21 cellular contexts compared by ENCODE assay signal in the genomic region with DNA sequence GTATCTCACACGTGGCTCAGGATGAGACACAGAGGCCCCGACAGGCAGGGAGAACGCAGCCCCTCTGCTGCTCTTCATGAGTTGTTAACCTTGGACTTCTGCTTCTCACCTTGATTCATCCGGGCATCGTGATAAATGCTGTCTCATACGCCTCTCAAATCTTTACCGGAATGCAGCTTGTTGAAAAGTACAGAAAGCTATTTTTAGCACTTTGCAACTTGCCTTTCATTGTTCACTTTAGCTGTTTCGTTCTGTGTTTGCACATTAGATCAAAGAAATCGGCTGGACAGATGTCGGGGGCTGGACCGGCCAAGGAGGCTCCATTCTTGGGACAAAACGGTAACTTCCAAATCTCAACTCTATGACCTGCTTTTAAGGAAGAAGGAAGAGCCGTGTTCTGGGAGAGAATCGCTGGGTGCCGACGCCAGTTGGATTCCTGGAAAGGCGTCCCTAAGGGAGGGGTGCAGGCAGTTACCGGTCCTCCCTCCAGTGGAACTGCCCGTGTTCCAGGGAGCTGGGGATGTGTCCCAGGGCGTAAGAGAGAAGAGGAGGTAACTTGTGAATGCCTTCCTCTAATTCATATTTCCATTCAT. TPM values are rescaled to one million over a fixed set of nuclear protein-coding genes. Genes with fewer than 3 reads are reported as not detected.
DNase-seq lines count a peak whose midpoint lies in the region; ATAC-seq and TF ChIP-seq lines count a peak whose summit lies in the region.
"Had no signal": no experiment of that assay in that cellular context is flagged by ENCODE, and none has a peak within 500 bp of the region (broad histone marks: within the 10 kb centered on the region; RNA-seq: fewer than 3 reads in every experiment).

No MANE protein-coding gene starts in this region.

- H3K27ac ChIP-seq in cardiac muscle cell: peak overlapping the region; percentile 88
- no peak overlapping the region for H3K27ac ChIP-seq in endodermal cell (ENCODE audit: low read depth, low read length)
- no peak overlapping the region for H3K27ac ChIP-seq in left lung
- H3K27ac ChIP-seq: GM23248, SK-N-MC had no signal

- no peaks in the 10 kb centered on the region for H3K9me3 ChIP-seq in cardiac muscle cell (ENCODE audit: low read depth)
- H3K9me3 ChIP-seq in endodermal cell (ENCODE audit: control insufficient read depth, low read length): no peaks in the 10 kb centered on the region
- H3K9me3 ChIP-seq in left lung: no peaks in the 10 kb centered on the region
- H3K9me3 ChIP-seq: HAP-1 had no signal

- H3K4me3 ChIP-seq in cardiac muscle cell: no peak overlapping the region
- H3K4me3 ChIP-seq in endodermal cell (ENCODE audit: low read length): no peak overlapping the region
- H3K4me3 ChIP-seq in left lung: no peak overlapping the region
- H3K4me3 ChIP-seq: GM23248, HAP-1, SK-N-MC had no signal

- H3K27me3 ChIP-seq in cardiac muscle cell (no peaks in the 10 kb centered on the region), endodermal cell (ENCODE audit: control insufficient read depth, insufficient read depth, low read length, poor library complexity, severe bottlenecking) (no peaks in the 10 kb centered on the region), left lung (no peaks in the 10 kb centered on the region)

- H3K36me3 ChIP-seq in cardiac muscle cell: peaks cover 78% of the 10 kb centered on the region
- peaks cover 21% of the 10 kb centered on the region for H3K36me3 ChIP-seq in endodermal cell (ENCODE audit: control insufficient read depth, insufficient read depth, low read length)
- H3K36me3 ChIP-seq in left lung: peaks cover 0 to 79% of the 10 kb centered on the region in 2 donors

- H3K9ac ChIP-seq in endodermal cell (ENCODE audit: extremely low read depth, low read length, poor library complexity, severe bottlenecking): no peak overlapping the region
- H3K9ac ChIP-seq: GM23248 had no signal

- H3K4me1 Mint-ChIP-seq in endodermal cell: peaks cover 7% of the 10 kb centered on the region
- peaks cover 3 to 5% of the 10 kb centered on the region in 2 donors for H3K4me1 Mint-ChIP-seq in stimulated activated naive B cell treated with anti-CD40 and anti-IgM and Interleukin-4, amounts not matched to agents 10 μg/mL and 1 μg/mL and 100 μg/mL, for 72 hours

- ATAC-seq in left cardiac atrium: no peak
- peak; percentile 52 for ATAC-seq in left lung
- ATAC-seq in stimulated activated naive B cell treated with anti-CD40 and anti-IgM and Interleukin-4, amounts not matched to agents 10 μg/mL and 1 μg/mL and 100 μg/mL, for 72 hours (replicated peaks): no peak
- ATAC-seq: CD8-positive, alpha-beta T cell had no signal

- H3K4me3 Mint-ChIP-seq in endodermal cell: no peak overlapping the region
- H3K4me3 Mint-ChIP-seq in stimulated activated naive B cell treated with anti-CD40 and anti-IgM and Interleukin-4, amounts not matched to agents 10 μg/mL and 1 μg/mL and 100 μg/mL, for 72 hours: no peak overlapping the region
- H3K4me3 Mint-ChIP-seq: CD8-positive, alpha-beta T cell had no signal

- WGBS in endodermal cell (ENCODE audit: insufficient coverage in 1 of 2, insufficient read length in 1 of 2), 2 experiments: 89 to 90% methylated on average over 17 to 19 of the region's 20 CpGs

- intact Hi-C loops in left cardiac atrium (cut with DNase I) (no loop called here), left lung (cut with DNase I) (no loop called here)

- no peak overlapping the region for H3K27ac Mint-ChIP-seq in endodermal cell
- peak overlapping the region; percentile 20 for H3K27ac Mint-ChIP-seq in stimulated activated naive B cell treated with anti-CD40 and anti-IgM and Interleukin-4, amounts not matched to agents 10 μg/mL and 1 μg/mL and 100 μg/mL, for 72 hours
- H3K27ac Mint-ChIP-seq: CD8-positive, alpha-beta T cell had no signal

- H3K36me3 Mint-ChIP-seq in endodermal cell (ENCODE audit: low read depth): peaks cover 73% of the 10 kb centered on the region
- peaks cover 71 to 80% of the 10 kb centered on the region in 2 donors for H3K36me3 Mint-ChIP-seq in stimulated activated naive B cell treated with anti-CD40 and anti-IgM and Interleukin-4, amounts not matched to agents 10 μg/mL and 1 μg/mL and 100 μg/mL, for 72 hours

- DNase-seq in cardiac muscle cell (ENCODE audit: low read depth in 1 of 2, low spot score in 1 of 2) (peak in 1 of 2 donors; percentile 39), left cardiac atrium (no peak), endodermal cell (peak; percentile 32), left lung (peak in 1 of 2 donors; percentile 24), NCI-H526 treated with DMSO at 0.1 percent for 48 hours (lab: John Stamatoyannopoulos, UW) (no peak), NCI-H128 (lab: John Stamatoyannopoulos, UW; ENCODE audit: unreplicated experiment) (no peak), NCI-H187 treated with DMSO at 0.1 percent for 48 hours (lab: John Stamatoyannopoulos, UW) (no peak)
- no peak for DNase-seq in stimulated activated naive B cell treated with anti-CD40 and anti-IgM and Interleukin-4, amounts not matched to agents 10 μg/mL and 1 μg/mL and 100 μg/mL, for 72 hours
- DNase-seq: 8988T; AML-193; C1 segment of cervical spinal cord; CD8-positive, alpha-beta T cell; GM23248; KG1; NCI-H1105 treated with DMSO at 0.1 percent for 48 hours; NCI-H1694; NCI-H2081 treated with DMSO at 0.1 percent for 48 hours; NCI-H2171 treated with DMSO at 0.1 percent for 48 hours; SHP77 treated with DMSO at 0.1 percent for 48 hours had no signal

- no peaks in the 10 kb centered on the region for H3K27me3 Mint-ChIP-seq in endodermal cell (ENCODE audit: insufficient read depth)
- no peaks in the 10 kb centered on the region for H3K27me3 Mint-ChIP-seq in stimulated activated naive B cell treated with anti-CD40 and anti-IgM and Interleukin-4, amounts not matched to agents 10 μg/mL and 1 μg/mL and 100 μg/mL, for 72 hours

- H3K9me3 Mint-ChIP-seq in endodermal cell: no peaks in the 10 kb centered on the region
- no peaks in the 10 kb centered on the region for H3K9me3 Mint-ChIP-seq in stimulated activated naive B cell treated with anti-CD40 and anti-IgM and Interleukin-4, amounts not matched to agents 10 μg/mL and 1 μg/mL and 100 μg/mL, for 72 hours
- H3K9me3 Mint-ChIP-seq: CD8-positive, alpha-beta T cell had no signal

- TF ChIP-seq CTCF in cardiac muscle cell (IDR thresholded peaks at IDR 0.05; ENCODE audit: low read depth, low read length) (no peak), endodermal cell (conservative IDR thresholded peaks at IDR 0.05) (no peak), left lung (IDR thresholded peaks at IDR 0.05) (no peak)

- H3K4me1 ChIP-seq in cardiac muscle cell (ENCODE audit: low read depth) (peaks cover 21% of the 10 kb centered on the region), endodermal cell (ENCODE audit: control insufficient read depth, insufficient read depth, low read length) (peaks cover 6% of the 10 kb centered on the region), left lung (no peaks in the 10 kb centered on the region)
- H3K4me1 ChIP-seq: HAP-1 had no signal

RNA-seq across cellular contexts. Expression of gene PFKP, which starts 49.3 kb away (rescaled TPM):
- total RNA-seq in cardiac muscle cell (639 and 805 TPM in 2 replicates), left cardiac atrium (100 to 1,000 TPM in 1 of 2 donors, 10 to 100 TPM in 1; 81.1 to 129 TPM), endodermal cell (10 to 100 TPM; 58.0 to 82.3 TPM), left lung (10 to 100 TPM; 44.9 to 70.0 TPM)
- polyA plus RNA-seq in cardiac muscle cell: 677 and 781 TPM in 2 replicates
- polyA plus RNA-seq in endodermal cell (2013, experiment 1 of 2): 42.3 TPM
- polyA plus RNA-seq in endodermal cell (2013, experiment 2 of 2): 39.7 TPM

RNA-seq across cellular contexts. Expression of gene PITRM1, which starts 56.0 kb away (rescaled TPM):
- total RNA-seq in cardiac muscle cell (54.3 and 59.3 TPM in 2 replicates), left cardiac atrium (10 to 100 TPM; 59.1 to 71.6 TPM), endodermal cell (10 to 100 TPM; 45.3 to 50.2 TPM), left lung (10 to 100 TPM; 71.6 to 77.0 TPM)
- 65.0 and 86.8 TPM in 2 replicates for polyA plus RNA-seq in cardiac muscle cell
- 47.0 TPM for polyA plus RNA-seq in endodermal cell (2013, experiment 1 of 2)
- 39.2 TPM for polyA plus RNA-seq in endodermal cell (2013, experiment 2 of 2)
